20 cellular contexts compared by ENCODE assay signal in genomic region chr7:115136796-115137443, GRCh38.
DNase-seq lines count a peak whose midpoint lies in the region; ATAC-seq and TF ChIP-seq lines count a peak whose summit lies in the region.
"Had no signal": no experiment of that assay in that cellular context is flagged by ENCODE, and none has a peak within 500 bp of the region (broad histone marks: within the 10 kb centered on the region; RNA-seq: fewer than 3 reads in every experiment).

No MANE protein-coding gene starts in this region.

- no peak for DNase-seq in stimulated activated naive CD8-positive, alpha-beta T cell treated with anti-CD3 and anti-CD28 coated beads, Interleukin-15, amount 100 ng/mL, for 72 hours
- DNase-seq in stimulated activated naive CD8-positive, alpha-beta T cell treated with anti-CD3 and anti-CD28 coated beads, Interleukin-15, Interleukin-2, amounts not matched to agents 100 U/mL and 50 U/mL, for 24 hours = no peak
- DNase-seq in PC-9 (no peak), fibroblast of the aortic adventitia (ENCODE audit: low read depth) (peak; percentile 8), right cardiac atrium (no peak), COLO829 (ENCODE audit: low spot score) (no peak)
- DNase-seq: Calu3; CD8-positive, alpha-beta T cell; DMS153; GM23248; H9; Karpas-422; MV-4-11; NCI-H1105 treated with DMSO at 0.1 percent for 48 hours; NCI-H1694 treated with DMSO at 0.1 percent for 48 hours; NCI-H2081 treated with DMSO at 0.1 percent for 48 hours; NCI-H2171 treated with DMSO at 0.1 percent for 48 hours had no signal

- H4K20me1 ChIP-seq in PC-9 (ENCODE audit: insufficient read depth) = no peaks in the 10 kb centered on the region

- no peaks in the 10 kb centered on the region for H3K4me1 Mint-ChIP-seq in stimulated activated naive CD8-positive, alpha-beta T cell treated with anti-CD3 and anti-CD28 coated beads, Interleukin-15, amount 100 ng/mL, for 72 hours

- intact Hi-C loops in PC-9 (cut with micrococcal nuclease; ENCODE audit: unreplicated experiment) (no loop called here), right cardiac atrium (cut with DNase I) (no loop called here)

- H3K27me3 Mint-ChIP-seq in stimulated activated naive CD8-positive, alpha-beta T cell treated with anti-CD3 and anti-CD28 coated beads, Interleukin-15, amount 100 ng/mL, for 72 hours = no peaks in the 10 kb centered on the region

- 0 out of 2 replicates have a peak, but pooled peaks cover 4% of the 10 kb centered on the region for H3F3A ChIP-seq in PC-9 (ENCODE audit: insufficient read depth, low read depth)

- no peaks in the 10 kb centered on the region for H3K36me3 ChIP-seq in PC-9 (ENCODE audit: low read depth)

- H3K79me2 ChIP-seq in PC-9 (ENCODE audit: low read depth) = no peaks in the 10 kb centered on the region

- CTCF ChIA-PET in PC-9 (lab: Charles Lee) = no interaction called here

- H3K27me3 ChIP-seq in PC-9 (ENCODE audit: insufficient read depth, low read depth) = no peaks in the 10 kb centered on the region
- H3K27me3 ChIP-seq in right cardiac atrium (ENCODE audit: control insufficient read depth, insufficient read depth) = no peaks in the 10 kb centered on the region

- no peak overlapping the region for H3K27ac Mint-ChIP-seq in stimulated activated naive CD8-positive, alpha-beta T cell treated with anti-CD3 and anti-CD28 coated beads, Interleukin-15, amount 100 ng/mL, for 72 hours
- H3K27ac Mint-ChIP-seq: CD8-positive, alpha-beta T cell; H9 had no signal

- BruUV-seq in PC-9 (replicated peaks; lab: Mats Ljungman, UMichigan) = no TSS peak

- H3K4me3 Mint-ChIP-seq in stimulated activated naive CD8-positive, alpha-beta T cell treated with anti-CD3 and anti-CD28 coated beads, Interleukin-15, amount 100 ng/mL, for 72 hours = no peak overlapping the region
- H3K4me3 Mint-ChIP-seq: CD8-positive, alpha-beta T cell; H9; IgD-negative memory B cell had no signal

- no peaks in the 10 kb centered on the region for H3K9me2 ChIP-seq in PC-9 (ENCODE audit: insufficient read depth)

- H3K27ac ChIP-seq in PC-9 = peak overlapping the region; percentile 48
- no peak overlapping the region for H3K27ac ChIP-seq in right cardiac atrium (ENCODE audit: low read length)
- H3K27ac ChIP-seq: GM23248 had no signal

- H3K4me3 ChIP-seq in PC-9 = no peak overlapping the region
- H3K4me3 ChIP-seq in fibroblast of the aortic adventitia (ENCODE audit: low read depth, low read length) = no peak overlapping the region
- no peak overlapping the region for H3K4me3 ChIP-seq in right cardiac atrium (ENCODE audit: low read length)
- H3K4me3 ChIP-seq: GM23248 had no signal

- H3K4me1 ChIP-seq in PC-9 (replicated peaks; ENCODE audit: insufficient read depth) = peaks cover 22% of the 10 kb centered on the region
- H3K4me1 ChIP-seq in right cardiac atrium (ENCODE audit: control insufficient read depth, insufficient read depth, low read length) = no peaks in the 10 kb centered on the region

- no peak for TF ChIP-seq CTCF in PC-9 (conservative IDR thresholded peaks at IDR 0.05)
- TF ChIP-seq CTCF in fibroblast of the aortic adventitia (IDR thresholded peaks at IDR 0.05; ENCODE audit: insufficient read depth, low read length) = no peak

- no peak overlapping the region; the same call in 1 of the 2 replicates for H3K4me2 ChIP-seq in PC-9

- POLR2A ChIA-PET in PC-9 (lab: Charles Lee; ENCODE audit: unreplicated experiment) = no interaction called here

- H3K9me3 ChIP-seq in PC-9 (ENCODE audit: insufficient read depth, low read depth) (peaks cover 26% of the 10 kb centered on the region), right cardiac atrium (ENCODE audit: control insufficient read depth, low read length) (no peaks in the 10 kb centered on the region)

- WGBS in right cardiac atrium = 80% methylated on average over 3 of the region's 3 CpGs

- H3K9me3 Mint-ChIP-seq in stimulated activated naive CD8-positive, alpha-beta T cell treated with anti-CD3 and anti-CD28 coated beads, Interleukin-15, amount 100 ng/mL, for 72 hours = peaks cover 0 to 7% of the 10 kb centered on the region in 2 donors
- H3K9me3 Mint-ChIP-seq: CD8-positive, alpha-beta T cell; H9 had no signal

- ATAC-seq in stimulated activated naive CD8-positive, alpha-beta T cell treated with anti-CD3 and anti-CD28 coated beads, Interleukin-15, amount 100 ng/mL, for 72 hours = peak; percentile 28
- ATAC-seq in stimulated activated naive CD8-positive, alpha-beta T cell treated with anti-CD3 and anti-CD28 coated beads, Interleukin-15, Interleukin-2, amounts not matched to agents 100 U/mL and 50 U/mL, for 24 hours = no peak
- ATAC-seq in right cardiac atrium (no peak), GM21619 (IDR thresholded peaks at IDR 0.05; ENCODE audit: unreplicated experiment) (no peak)
- ATAC-seq: CD8-positive, alpha-beta T cell; Right ventricle myocardium inferior had no signal

- H2AFZ ChIP-seq in PC-9 = no peak overlapping the region
- H2AFZ ChIP-seq: GM23248 had no signal
